Comparison of ENCODE assay signal across 8 cellular contexts in genomic region chr5:179023528-179024189, GRCh38. TPM values are rescaled to one million over a fixed set of nuclear protein-coding genes. Genes with fewer than 3 reads are reported as not detected.
DNase-seq lines count a peak whose midpoint lies in the region; ATAC-seq, FAIRE-seq and TF ChIP-seq lines count a peak whose summit lies in the region.

Gene ZNF879, plus strand, starts transcription at chr5:179023804. Its CDS starts 1,201 bp downstream, at chr5:179025005.

- no peaks in the 10 kb centered on the region for H3K79me2 ChIP-seq in keratinocyte (ENCODE audit: control insufficient read depth, insufficient read depth, low read length)

- H2AFZ ChIP-seq in keratinocyte (ENCODE audit: control insufficient read depth, low read length): peak within 1 kb of the TSS; percentile 96

- no peaks in the 10 kb centered on the region for H3K27me3 ChIP-seq in keratinocyte (ENCODE audit: control insufficient read depth, extremely low read depth, insufficient read depth, low read length)

- ATAC-seq in HG02885 (IDR thresholded peaks at IDR 0.05; ENCODE audit: poor library complexity, unreplicated experiment): peak; percentile 86

- TF ChIP-seq CTCF in choroid plexus epithelial cell (conservative IDR thresholded peaks at IDR 0.05; ENCODE audit: low read depth, low read length): no peak
- no peak for TF ChIP-seq CTCF in keratinocyte (optimal IDR thresholded peaks at IDR 0.05 in 1 of 3, IDR thresholded peaks at IDR 0.05 in 1 of 3, conservative IDR thresholded peaks at IDR 0.05 in 1 of 3; ENCODE audit: extremely low read depth in 1 of 3, insufficient read depth in 2 of 3, low read length in 3 of 3)

- H3K4me3 ChIP-seq in choroid plexus epithelial cell (ENCODE audit: low read depth, low read length): peak within 1 kb of the TSS; percentile 69
- H3K4me3 ChIP-seq in keratinocyte (ENCODE audit: control insufficient read depth in 2 of 3, extremely low read depth in 1 of 3, insufficient read depth in 2 of 3, low read depth in 1 of 3, low read length in 3 of 3): peak within 1 kb of the TSS; percentile 48 to 93 (median 86)

- H3K4me2 ChIP-seq in keratinocyte (ENCODE audit: control insufficient read depth, extremely low read depth, insufficient read depth, low read depth, low read length): peak within 1 kb of the TSS; percentile 87

- in situ Hi-C loops in G401 (cut with HindIII; ENCODE audit: low sequenced_read_pairs): no loop called here

- H3K9ac ChIP-seq in keratinocyte (ENCODE audit: control insufficient read depth, extremely low read depth, insufficient read depth, low read length): peak within 1 kb of the TSS; percentile 66

- FAIRE-seq in keratinocyte (lab: Jason Lieb, UNC): peak; percentile 91

- H3K27ac ChIP-seq in keratinocyte (ENCODE audit: control insufficient read depth, insufficient read depth, low read length): peak within 1 kb of the TSS; percentile 54

- peaks cover 6 to 7% of the 10 kb centered on the region in 2 experiments for H3K36me3 ChIP-seq in keratinocyte (ENCODE audit: control insufficient read depth in 2 of 2, extremely low read depth in 1 of 2, insufficient read depth in 2 of 2, low read length in 2 of 2)

- peak; percentile 94 for DNase-seq in G401 (ENCODE audit: low spot score)
- peak; percentile 93 for DNase-seq in NCI-H345 (lab: John Stamatoyannopoulos, UW)
- peak; percentile 93 for DNase-seq in activated CD4-positive, alpha-beta T cell treated with anti-CD3 and anti-CD28 coated beads for 4 hours
- DNase-seq in choroid plexus epithelial cell (ENCODE audit: low read depth): peak; percentile 98
- peak; percentile 57 for DNase-seq in keratinocyte (ENCODE audit: low read depth, low spot score)
- DNase-seq in stimulated activated CD4-positive, alpha-beta T cell treated with anti-CD3 and anti-CD28 coated beads, Interleukin-12 subunit alpha, Interleukin-12 subunit beta, amount 100 ng/mL, for 24 hours (ENCODE audit: low read depth in 2 of 2): peak; percentile 86 to 87
- DNase-seq in NCI-H2196 treated with DMSO at 0.1 percent for 48 hours (lab: John Stamatoyannopoulos, UW; ENCODE audit: unreplicated experiment): no peak

- dilution Hi-C loops in keratinocyte (cut with MboI; ENCODE audit: extremely low pct_ligation_motif_present, low sequenced_read_pairs): no loop called here

- H3K4me1 ChIP-seq in keratinocyte (ENCODE audit: control insufficient read depth, extremely low read depth, insufficient read depth, low read length): peaks cover 6% of the 10 kb centered on the region

- no peaks in the 10 kb centered on the region for H3K9me1 ChIP-seq in keratinocyte (ENCODE audit: control insufficient read depth, extremely low read depth, insufficient read depth, low read length)

- no peaks in the 10 kb centered on the region for H4K20me1 ChIP-seq in keratinocyte (ENCODE audit: control insufficient read depth, extremely low read depth, insufficient read depth, low read length)

- peaks cover 7% of the 10 kb centered on the region for H3K9me3 ChIP-seq in keratinocyte (ENCODE audit: control insufficient read depth, low read depth, low read length)

RNA-seq across cellular contexts. Expression of gene ZNF879, which starts in this region (rescaled TPM):
- total RNA-seq in G401 (2014; rRNA removed; shearing (Covaris generic)): 1.4 and 3.5 TPM in 2 replicates
- 1.8 to 2.5 TPM (median 2.2 TPM) in 3 replicates for polyA plus RNA-seq in keratinocyte
- polyA plus RNA-seq in keratinocyte (2011; ENCODE audit: low read depth): 1.0 TPM
- 0.71 and 1.1 TPM in 2 replicates for polyA plus RNA-seq in keratinocyte (2011; cell fraction: cytosol; rRNA removed)
- 3.2 and 4.7 TPM in 2 replicates for polyA plus RNA-seq in keratinocyte (2011; cell fraction: nucleus; rRNA removed)
- 1.2 and 1.6 TPM in 2 replicates for polyA plus RNA-seq in keratinocyte (2012; ENCODE audit: low replicate concordance)
- polyA minus RNA-seq in keratinocyte: 2.3 to 3.9 TPM (median 2.5 TPM) in 3 replicates
- polyA minus RNA-seq in keratinocyte (2011; cell fraction: cytosol; rRNA and poly(A)+ RNA removed): 1.7 TPM
- polyA minus RNA-seq in keratinocyte (2011; cell fraction: nucleus; rRNA and poly(A)+ RNA removed): 1.2 and 2.0 TPM in 2 replicates
